In the genomic region with DNA sequence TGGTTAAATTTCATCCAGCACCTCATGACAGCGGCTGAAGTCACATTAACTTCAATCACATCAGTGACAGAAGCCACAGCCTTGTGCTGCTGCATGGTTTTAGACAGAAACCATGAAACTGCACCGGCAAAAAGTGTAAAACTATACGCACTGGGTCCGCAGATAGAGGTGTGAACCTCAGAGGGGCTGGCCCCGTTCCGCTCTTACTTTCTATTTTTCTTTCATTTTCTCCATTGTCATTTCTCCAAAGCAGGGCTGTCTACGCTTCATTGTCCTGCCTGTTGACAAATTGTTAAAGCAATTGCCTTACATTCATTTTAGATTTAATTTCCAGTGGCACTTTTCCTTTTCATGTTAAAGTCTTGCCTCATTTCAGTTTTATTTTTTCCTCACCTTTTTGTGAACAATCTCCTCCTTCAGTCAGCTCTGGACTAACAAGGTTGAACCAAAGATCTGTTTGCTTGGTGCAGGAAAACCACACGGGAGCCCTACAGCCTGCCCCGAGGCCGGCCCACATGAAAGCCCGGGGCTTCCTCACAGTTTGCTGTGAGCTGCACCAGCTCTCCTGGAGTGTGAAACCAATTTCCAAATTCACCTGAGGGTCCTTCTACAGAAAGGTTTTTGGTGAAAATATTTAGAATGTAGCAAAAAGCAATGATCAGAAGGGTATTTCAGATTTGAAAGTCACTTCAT, we compare ENCODE assay signal across 9 cellular contexts.
DNase-seq lines count a peak whose midpoint lies in the region; ATAC-seq and TF ChIP-seq lines count a peak whose summit lies in the region.
"Had no signal": no experiment of that assay in that cellular context is flagged by ENCODE, and none has a peak within 500 bp of the region (broad histone marks: within the 10 kb centered on the region; RNA-seq: fewer than 3 reads in every experiment).

No MANE protein-coding gene starts in this region.

- CTCF ChIA-PET in RWPE1 (lab: Yijun Ruan, JAX) = no interaction called here

- H2AK5ac ChIP-seq in mesendoderm (ENCODE audit: low read length) = no peak overlapping the region

- H3K36me3 ChIP-seq in mesendoderm (ENCODE audit: control insufficient read depth, insufficient read depth, low read length) (no peaks in the 10 kb centered on the region), heart left ventricle (no peaks in the 10 kb centered on the region)

- no peak overlapping the region for H3K4me2 ChIP-seq in mesendoderm (ENCODE audit: low read length)

- no peak for DNase-seq in mesendoderm
- DNase-seq in hippocampal formation (lab: John Stamatoyannopoulos, UW) = no peak
- DNase-seq in heart left ventricle = no peak
- DNase-seq in RWPE1 (ENCODE audit: low spot score) = no peak
- no peak for DNase-seq in foreskin keratinocyte
- DNase-seq: anterior cingulate cortex had no signal

- POLR2A ChIA-PET in RWPE1 (lab: Yijun Ruan, JAX; ENCODE audit: low non-redundant PET) = no interaction called here

- H3K18ac ChIP-seq in mesendoderm (ENCODE audit: low read length) = no peak overlapping the region

- TF ChIP-seq CTCF in heart left ventricle (IDR thresholded peaks at IDR 0.05) (no peak), RWPE1 (conservative IDR thresholded peaks at IDR 0.05; ENCODE audit: low read depth) (no peak), foreskin keratinocyte (conservative IDR thresholded peaks at IDR 0.05) (no peak)

- no peak overlapping the region for H2BK5ac ChIP-seq in mesendoderm (ENCODE audit: low read length)

- intact Hi-C loops in heart left ventricle (cut with DNase I) = no loop called here

- H2BK120ac ChIP-seq in mesendoderm (ENCODE audit: low read depth, low read length) = no peak overlapping the region

- no peaks in the 10 kb centered on the region for H3K79me1 ChIP-seq in mesendoderm (ENCODE audit: low read length)

- H3K4ac ChIP-seq in mesendoderm (ENCODE audit: low read depth, low read length) = no peak overlapping the region

- no peak overlapping the region for H4K5ac ChIP-seq in mesendoderm (ENCODE audit: low read length)

- H3K56ac ChIP-seq in mesendoderm (ENCODE audit: low read length) = no peak overlapping the region

- no CpG with 5 or more reads among the region's 11 CpGs for WGBS in mesendoderm (ENCODE audit: extremely low coverage, insufficient coverage, low lambda C conversion rate)
- WGBS in heart left ventricle, 4 donors = 63 to 74% (median 66%) methylated on average over 11 of the region's 11 CpGs

- H2BK15ac ChIP-seq in mesendoderm (replicated peaks; ENCODE audit: low read depth) = peak overlapping the region; percentile 65

- no peak overlapping the region for H3K23ac ChIP-seq in mesendoderm (ENCODE audit: low read length)

- no peaks in the 10 kb centered on the region for H3K9me3 ChIP-seq in heart left ventricle

- H3K4me3 ChIP-seq in mesendoderm (ENCODE audit: low read length) = no peak overlapping the region
- H3K4me3 ChIP-seq in heart left ventricle = peak overlapping the region in 1 of 12 donors; percentile 23

- no peaks in the 10 kb centered on the region for H3K79me2 ChIP-seq in mesendoderm (ENCODE audit: control insufficient read depth, insufficient read depth, low read length)

- TF ChIP-seq POLR2A in heart left ventricle (IDR thresholded peaks at IDR 0.05) = no peak

- peaks cover 12% of the 10 kb centered on the region for H3K4me1 ChIP-seq in mesendoderm (ENCODE audit: control insufficient read depth, low read depth, low read length)
- peaks cover 0 to 4% (median 0%) of the 10 kb centered on the region in 12 donors for H3K4me1 ChIP-seq in heart left ventricle
- H3K4me1 ChIP-seq in foreskin keratinocyte = no peaks in the 10 kb centered on the region

- no peak overlapping the region for H3K9ac ChIP-seq in mesendoderm (ENCODE audit: low read length)

- H4K8ac ChIP-seq in mesendoderm (ENCODE audit: low read depth, low read length) = no peak overlapping the region

- H3K27me3 ChIP-seq in mesendoderm (ENCODE audit: insufficient read depth, low read length, poor library complexity) (no peaks in the 10 kb centered on the region), heart left ventricle (peaks cover 0 to 41% (median 4%) of the 10 kb centered on the region in 9 donors), foreskin keratinocyte (peaks cover 2% of the 10 kb centered on the region)

- H3K27ac ChIP-seq in mesendoderm (ENCODE audit: low read depth, low read length) (no peak overlapping the region), heart left ventricle (no peak overlapping the region), RWPE1 (no peak overlapping the region), foreskin keratinocyte (no peak overlapping the region)

- ATAC-seq in GM18511 (IDR thresholded peaks at IDR 0.05; ENCODE audit: unreplicated experiment) (peak; percentile 94), GM21529 (IDR thresholded peaks at IDR 0.05; ENCODE audit: unreplicated experiment) (peak; percentile 93), HG03521 (IDR thresholded peaks at IDR 0.05; ENCODE audit: unreplicated experiment) (peak; percentile 94), heart left ventricle (no peak), foreskin keratinocyte (no peak)

Comparison
In these comparisons a context has a peak if more than half of its experiments do, and no peak if none do; other contexts are left out.
1. ATAC-seq: peak in GM18511 (single experiment), GM21529 (single experiment) and HG03521 (single experiment); none in heart left ventricle (0 of 4) and foreskin keratinocyte (single experiment).